Comparison of ENCODE assay signal across 1 cellular context in the genomic region with DNA sequence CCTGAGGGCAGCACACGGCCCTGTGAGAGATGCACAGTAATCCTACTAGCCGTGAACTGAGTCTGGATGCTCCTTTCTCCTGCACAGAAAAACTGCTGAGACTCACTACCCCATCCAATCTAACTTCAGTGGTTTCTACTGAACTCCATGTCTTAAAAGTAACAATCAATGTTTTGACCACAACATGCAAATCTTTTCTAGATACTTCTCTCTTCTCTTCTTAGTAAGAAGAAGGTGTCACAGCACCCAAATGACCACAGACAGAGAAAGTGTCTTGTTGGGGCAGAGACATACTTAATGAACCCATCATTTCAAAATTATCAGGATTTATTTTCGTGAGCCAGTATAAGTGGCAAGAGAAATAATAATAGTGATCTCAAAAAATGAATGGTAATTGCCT.
TF ChIP-seq lines count a peak whose summit lies in the region.

No MANE protein-coding gene starts in this region.

TF ChIP-seq in GM12878, 131 proteins besides CTCF, POLR2A, EP300 and RAD21 (continued from another document):
- TF ChIP-seq, protein P1, sequence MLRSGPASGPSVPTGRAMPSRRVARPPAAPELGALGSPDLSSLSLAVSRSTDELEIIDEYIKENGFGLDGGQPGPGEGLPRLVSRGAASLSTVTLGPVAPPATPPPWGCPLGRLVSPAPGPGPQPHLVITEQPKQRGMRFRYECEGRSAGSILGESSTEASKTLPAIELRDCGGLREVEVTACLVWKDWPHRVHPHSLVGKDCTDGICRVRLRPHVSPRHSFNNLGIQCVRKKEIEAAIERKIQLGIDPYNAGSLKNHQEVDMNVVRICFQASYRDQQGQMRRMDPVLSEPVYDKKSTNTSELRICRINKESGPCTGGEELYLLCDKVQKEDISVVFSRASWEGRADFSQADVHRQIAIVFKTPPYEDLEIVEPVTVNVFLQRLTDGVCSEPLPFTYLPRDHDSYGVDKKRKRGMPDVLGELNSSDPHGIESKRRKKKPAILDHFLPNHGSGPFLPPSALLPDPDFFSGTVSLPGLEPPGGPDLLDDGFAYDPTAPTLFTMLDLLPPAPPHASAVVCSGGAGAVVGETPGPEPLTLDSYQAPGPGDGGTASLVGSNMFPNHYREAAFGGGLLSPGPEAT (IDR thresholded peaks at IDR 0.05; ENCODE audit: low read depth): peak; percentile 46; the same call in 1 of the 2 replicates
- TF ChIP-seq ZNF217 (IDR thresholded peaks at IDR 0.05) (0 out of 2 replicates have a peak, but pooled peaks have one; percentile 24), MTA2 (IDR thresholded peaks at IDR 0.05; ENCODE audit: low read depth) (peak; percentile 68), BMI1 (IDR thresholded peaks at IDR 0.05; ENCODE audit: borderline replicate concordance) (no peak), POU2F2 (IDR thresholded peaks at IDR 0.05; ENCODE audit: borderline replicate concordance, low read depth, low read length) (peak; percentile 93; the same call in 2 of the 3 replicates), RBBP5 (conservative IDR thresholded peaks at IDR 0.05) (no peak), RUNX3 (IDR thresholded peaks at IDR 0.05; ENCODE audit: low read length) (peak; percentile 88)
